19 cellular contexts compared by ENCODE assay signal in the genomic region with DNA sequence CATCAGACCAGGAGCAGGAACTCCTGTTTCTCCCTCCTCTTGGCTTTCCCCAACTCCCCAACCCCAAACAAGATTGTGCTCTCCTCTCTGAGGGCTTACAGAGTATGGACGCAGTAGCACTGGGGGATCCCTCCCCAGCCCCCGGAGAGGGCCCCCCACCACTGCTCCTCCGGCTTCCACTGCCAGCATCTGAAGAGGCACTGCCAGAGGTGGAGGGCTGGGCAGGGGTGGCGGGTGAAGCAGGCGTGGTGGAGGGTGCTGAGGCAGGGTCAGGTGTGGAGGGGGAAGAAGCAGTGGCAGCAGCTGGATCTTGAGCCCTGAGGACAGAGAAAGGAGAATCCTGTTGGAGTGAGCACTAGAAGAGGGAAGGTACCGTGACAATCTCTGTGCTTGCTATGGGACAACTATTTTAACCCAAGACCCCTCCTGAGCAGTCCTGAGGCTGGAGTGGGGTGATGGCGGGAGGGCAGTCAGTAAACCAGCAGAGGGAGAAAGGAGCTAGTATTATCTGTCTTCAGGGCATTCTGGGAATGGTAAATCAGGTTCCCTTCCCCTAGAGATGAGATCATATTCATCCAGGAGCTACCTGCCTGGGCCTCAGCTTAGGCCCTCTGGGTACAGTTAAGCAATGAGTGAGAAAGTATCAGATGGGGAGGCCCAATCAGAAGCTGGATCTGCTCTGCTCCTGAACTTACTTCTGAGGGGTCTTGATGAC. TPM values are rescaled to one million over a fixed set of nuclear protein-coding genes. Genes with fewer than 3 reads are reported as not detected.
DNase-seq lines count a peak whose midpoint lies in the region; ATAC-seq and TF ChIP-seq lines count a peak whose summit lies in the region.
"Had no signal": no experiment of that assay in that cellular context is flagged by ENCODE, and none has a peak within 500 bp of the region (broad histone marks: within the 10 kb centered on the region; RNA-seq: fewer than 3 reads in every experiment).

No MANE protein-coding gene starts in this region.

- no peak overlapping the region for H3K4me3 ChIP-seq in skeletal muscle tissue (ENCODE audit: low read length in 3 of 3)

- H3K4me1 ChIP-seq in skeletal muscle tissue (ENCODE audit: control insufficient read depth in 3 of 3, insufficient read depth in 3 of 3, low read length in 3 of 3) = peaks cover 23 to 38% (median 23%) of the 10 kb centered on the region in 3 donors

- H3K4me1 Mint-ChIP-seq in activated naive CD4-positive, alpha-beta T cell treated with anti-CD3 and anti-CD28 coated beads, Interleukin-2, amount 10 ng/mL, durations not matched to agents 7 days and 5 days = peaks cover 32% of the 10 kb centered on the region
- H3K4me1 Mint-ChIP-seq in T-cell = peaks cover 25 to 38% (median 28%) of the 10 kb centered on the region in 3 donors
- H3K4me1 Mint-ChIP-seq in glutamatergic neuron (ENCODE audit: low read depth, unreplicated experiment) = peaks cover 4% of the 10 kb centered on the region

- no peaks in the 10 kb centered on the region for H3K27me3 Mint-ChIP-seq in activated naive CD4-positive, alpha-beta T cell treated with anti-CD3 and anti-CD28 coated beads, Interleukin-2, amount 10 ng/mL, durations not matched to agents 7 days and 5 days
- no peaks in the 10 kb centered on the region for H3K27me3 Mint-ChIP-seq in T-cell
- peaks cover 10% of the 10 kb centered on the region for H3K27me3 Mint-ChIP-seq in glutamatergic neuron (ENCODE audit: unreplicated experiment)
- H3K27me3 Mint-ChIP-seq: activated CD4-positive, alpha-beta T cell treated with anti-CD3 and anti-CD28 coated beads for 36 hours; natural killer cell treated with Interleukin-12 subunit alpha and Interleukin-12 subunit beta and Interleukin-15 and Interleukin-18, amount 100 ng/mL, for 72 hours had no signal

- H3K27ac ChIP-seq in skeletal muscle tissue (ENCODE audit: low read depth, low read length) = peak overlapping the region; percentile 19
- H3K27ac ChIP-seq: HL-60 had no signal

- POLR2A ChIA-PET in T-cell (lab: Charles Lee) = no interaction called here

- H3K9me3 Mint-ChIP-seq in activated naive CD4-positive, alpha-beta T cell treated with anti-CD3 and anti-CD28 coated beads, Interleukin-2, amount 10 ng/mL, durations not matched to agents 7 days and 5 days = no peaks in the 10 kb centered on the region
- H3K9me3 Mint-ChIP-seq in T-cell (no peaks in the 10 kb centered on the region), glutamatergic neuron (ENCODE audit: unreplicated experiment) (peaks cover 9% of the 10 kb centered on the region)
- H3K9me3 Mint-ChIP-seq: natural killer cell treated with Interleukin-12 subunit alpha and Interleukin-12 subunit beta and Interleukin-15 and Interleukin-18, amount 100 ng/mL, for 72 hours had no signal

- H3K36me3 ChIP-seq in skeletal muscle tissue (ENCODE audit: control insufficient read depth in 3 of 3, insufficient read depth in 3 of 3, low read length in 3 of 3) = peaks cover 12 to 24% (median 24%) of the 10 kb centered on the region in 3 donors

- ATAC-seq in T-cell (replicated peaks in 1 of 4) = no peak
- ATAC-seq: activated CD4-positive, alpha-beta T cell treated with anti-CD3 and anti-CD28 coated beads for 36 hours; natural killer cell treated with Interleukin-12 subunit alpha and Interleukin-12 subunit beta and Interleukin-15 and Interleukin-18, amount 100 ng/mL, for 72 hours had no signal

- peak overlapping the region; percentile 39 for H3K4me3 Mint-ChIP-seq in activated naive CD4-positive, alpha-beta T cell treated with anti-CD3 and anti-CD28 coated beads, Interleukin-2, amount 10 ng/mL, durations not matched to agents 7 days and 5 days
- H3K4me3 Mint-ChIP-seq in T-cell = peak overlapping the region in 2 of 3 donors; percentile 1 to 31
- H3K4me3 Mint-ChIP-seq in glutamatergic neuron (ENCODE audit: unreplicated experiment) = peak overlapping the region; percentile 65
- H3K4me3 Mint-ChIP-seq: activated CD4-positive, alpha-beta T cell treated with anti-CD3 and anti-CD28 coated beads for 36 hours; natural killer cell treated with Interleukin-12 subunit alpha and Interleukin-12 subunit beta and Interleukin-15 and Interleukin-18, amount 100 ng/mL, for 72 hours had no signal

- H3K27me3 ChIP-seq in skeletal muscle tissue (ENCODE audit: control insufficient read depth in 3 of 3, insufficient read depth in 3 of 3, low read length in 3 of 3) = no peaks in the 10 kb centered on the region

- H3K9ac ChIP-seq in skeletal muscle tissue (ENCODE audit: low read depth in 1 of 3, low read length in 3 of 3) = no peak overlapping the region

- H3K27ac Mint-ChIP-seq in activated naive CD4-positive, alpha-beta T cell treated with anti-CD3 and anti-CD28 coated beads, Interleukin-2, amount 10 ng/mL, durations not matched to agents 7 days and 5 days = no peak overlapping the region
- H3K27ac Mint-ChIP-seq in T-cell (peak overlapping the region in 1 of 2 donors; percentile 40), glutamatergic neuron (ENCODE audit: unreplicated experiment) (no peak overlapping the region)
- H3K27ac Mint-ChIP-seq: activated CD4-positive, alpha-beta T cell treated with anti-CD3 and anti-CD28 coated beads for 36 hours; natural killer cell treated with Interleukin-12 subunit alpha and Interleukin-12 subunit beta and Interleukin-15 and Interleukin-18, amount 100 ng/mL, for 72 hours had no signal

- H3K9me3 ChIP-seq in skeletal muscle tissue (ENCODE audit: control insufficient read depth in 3 of 3, low read length in 3 of 3) = no peaks in the 10 kb centered on the region

- peaks cover 13% of the 10 kb centered on the region for H3K36me3 Mint-ChIP-seq in activated naive CD4-positive, alpha-beta T cell treated with anti-CD3 and anti-CD28 coated beads, Interleukin-2, amount 10 ng/mL, durations not matched to agents 7 days and 5 days
- peaks cover 17% of the 10 kb centered on the region for H3K36me3 Mint-ChIP-seq in T-cell
- H3K36me3 Mint-ChIP-seq in glutamatergic neuron (ENCODE audit: unreplicated experiment) = no peaks in the 10 kb centered on the region

- no peak for TF ChIP-seq CTCF in glutamatergic neuron (IDR thresholded peaks at IDR 0.05; ENCODE audit: partially characterized antibody, unreplicated experiment)

- DNase-seq in activated naive CD4-positive, alpha-beta T cell treated with anti-CD3 and anti-CD28 coated beads, Interleukin-2, amount 10 ng/mL, durations not matched to agents 7 days and 5 days = no peak
- no peak for DNase-seq in activated naive CD4-positive, alpha-beta T cell treated with Interleukin-2 at 50 U/mL for 16 hours
- DNase-seq in T-cell = no peak
- no peak for DNase-seq in glutamatergic neuron
- no peak for DNase-seq in T-helper 2 cell
- no peak for DNase-seq in AG08395 (ENCODE audit: low spot score)
- no peak for DNase-seq in NCI-H748 (lab: John Stamatoyannopoulos, UW; ENCODE audit: unreplicated experiment)
- DNase-seq: activated CD4-positive, alpha-beta T cell treated with anti-CD3 and anti-CD28 coated beads for 36 hours; activated gamma-delta T cell; effector CD8-positive, alpha-beta T cell; GF-D8; NCI-H2171 treated with DMSO at 0.1 percent for 48 hours; NCI-H69; stimulated activated CD4-positive, alpha-beta T cell treated with anti-CD3 and anti-CD28 coated beads, Interleukin-4, amount 100 ng/mL, for 1 hour had no signal

- CTCF ChIA-PET in activated naive CD4-positive, alpha-beta T cell treated with anti-CD3 and anti-CD28 coated beads, Interleukin-2, amount 10 ng/mL, durations not matched to agents 7 days and 5 days (lab: Charles Lee) = interaction anchor here (1.2 kb wide), 1 partner anchor 15 kb away, joined by 4 read pairs; no protein-coding TSS in a partner anchor
- CTCF ChIA-PET in T-cell (lab: Charles Lee) = no interaction called here

RNA-seq across cellular contexts. Expression of a gene that starts 2.4 kb away (rescaled TPM):
- total RNA-seq in T-cell (10 to 100 TPM; 21.9 to 39.6 (median 37.9) TPM), glutamatergic neuron (ENCODE audit: unreplicated experiment) (52.4 TPM), skeletal muscle tissue (15.7 TPM)

RNA-seq across cellular contexts. Expression of a gene that starts 3.4 kb away (rescaled TPM):
- total RNA-seq in T-cell = 10 to 100 TPM; 21.5 to 37.8 (median 35.2) TPM
- total RNA-seq in glutamatergic neuron (ENCODE audit: unreplicated experiment) = 47.0 TPM
- total RNA-seq in skeletal muscle tissue = 35.0 TPM

RNA-seq across cellular contexts. Expression of a gene that starts 9.8 kb away (rescaled TPM):
- total RNA-seq in T-cell (1 to 10 TPM in 3 of 5 donors, under 1 TPM in 2; 0.26 to 2.3 (median 1.9) TPM), glutamatergic neuron (ENCODE audit: unreplicated experiment) (not detected), skeletal muscle tissue (not detected)
- total RNA-seq: M059J; mesenteric fat pad; natural killer cell treated with Interleukin-12 subunit alpha and Interleukin-12 subunit beta and Interleukin-15 and Interleukin-18, amount 100 ng/mL, for 72 hours had no signal

RNA-seq across cellular contexts. Expression of a gene that starts 30.4 kb away (rescaled TPM):
- total RNA-seq in T-cell (100 to 1,000 TPM; 230 to 238 (median 232) TPM), glutamatergic neuron (ENCODE audit: unreplicated experiment) (199 TPM), skeletal muscle tissue (276 TPM)

RNA-seq across cellular contexts. Expression of a gene that starts 31.1 kb away (rescaled TPM):
- total RNA-seq in T-cell = under 1 TPM; 0.03 to 0.58 (median 0.20) TPM
- 114 TPM for total RNA-seq in glutamatergic neuron (ENCODE audit: unreplicated experiment)
- 6.8 TPM for total RNA-seq in skeletal muscle tissue
